14 cellular contexts compared by ENCODE assay signal in the genomic region with DNA sequence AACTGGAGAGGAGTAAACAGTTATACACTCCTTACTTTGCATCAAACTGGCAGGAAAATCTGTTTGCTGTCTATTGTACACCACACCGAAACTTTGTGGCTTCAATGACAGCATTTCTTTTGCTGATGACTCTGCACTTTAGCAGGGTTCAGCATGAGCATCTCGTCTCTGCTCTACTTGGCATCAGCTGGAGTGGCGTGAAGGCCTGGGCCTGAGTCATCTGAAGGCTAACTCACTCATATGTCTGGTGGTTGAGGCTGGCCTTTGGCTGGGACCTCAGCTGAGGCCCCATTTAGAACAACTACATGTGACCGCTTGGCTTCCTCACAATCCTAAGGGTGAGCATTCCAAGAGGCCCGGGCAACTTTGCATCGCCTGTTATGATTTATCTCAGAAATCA. TPM values are rescaled to one million over a fixed set of nuclear protein-coding genes. Genes with fewer than 3 reads are reported as not detected.
DNase-seq lines count a peak whose midpoint lies in the region; ATAC-seq lines count a peak whose summit lies in the region.
"Had no signal": no experiment of that assay in that cellular context is flagged by ENCODE, and none has a peak within 500 bp of the region (broad histone marks: within the 10 kb centered on the region; RNA-seq: fewer than 3 reads in every experiment).

No MANE protein-coding gene starts in this region.

- H3K4me3 ChIP-seq in adipocyte (ENCODE audit: low read length) = no peak overlapping the region
- no peak overlapping the region for H3K4me3 ChIP-seq in effector memory CD4-positive, alpha-beta T cell (ENCODE audit: insufficient read depth, low read depth, low read length, poor library complexity, severe bottlenecking)
- H3K4me3 ChIP-seq: colonic mucosa, HAP-1, hepatocyte, testis had no signal

- peak; percentile 30 to 78 for ATAC-seq in left cardiac atrium

- H3K36me3 ChIP-seq in adipocyte (ENCODE audit: control insufficient read depth, insufficient read depth, low read length, severe bottlenecking) = peaks cover 25% of the 10 kb centered on the region
- H3K36me3 ChIP-seq in effector memory CD4-positive, alpha-beta T cell (ENCODE audit: control insufficient read depth, insufficient read depth, low read length) = no peaks in the 10 kb centered on the region
- H3K36me3 ChIP-seq: colonic mucosa, HAP-1 had no signal

- H3K9ac ChIP-seq in adipocyte (ENCODE audit: low read length) = peak overlapping the region; percentile 68

- H3K9me3 ChIP-seq in adipocyte (ENCODE audit: control insufficient read depth, low read length) = no peaks in the 10 kb centered on the region
- H3K9me3 ChIP-seq in effector memory CD4-positive, alpha-beta T cell (ENCODE audit: control insufficient read depth, low read length) = no peaks in the 10 kb centered on the region
- H3K9me3 ChIP-seq: colonic mucosa, HAP-1, testis had no signal

- intact Hi-C loops in left cardiac atrium (cut with DNase I) = no loop called here

- peak; percentile 5 for DNase-seq in stimulated activated CD4-positive, alpha-beta T cell treated with anti-CD3 and anti-CD28 coated beads, Interleukin-15, amount 100 ng/mL, for 24 hours
- no peak for DNase-seq in stimulated activated CD4-positive, alpha-beta T cell treated with anti-CD3 and anti-CD28 coated beads, Interleukin-4, amount 100 ng/mL, for 1 hour
- DNase-seq in adipocyte (ENCODE audit: low read depth) (peak; percentile 23), left cardiac atrium (no peak), hypothalamus (lab: John Stamatoyannopoulos, UW) (no peak), HuH-7 (ENCODE audit: low spot score) (no peak)
- DNase-seq in effector CD8-positive, alpha-beta T cell (lab: John Stamatoyannopoulos, UW) = no peak
- no peak for DNase-seq in effector memory CD4-positive, alpha-beta T cell
- DNase-seq: colonic mucosa, NCI-H226, posterior cingulate gyrus, testis had no signal

- H3K27me3 ChIP-seq in adipocyte (replicated peaks; ENCODE audit: control insufficient read depth, insufficient read depth, low read length) = no peaks in the 10 kb centered on the region
- no peaks in the 10 kb centered on the region for H3K27me3 ChIP-seq in effector memory CD4-positive, alpha-beta T cell (replicated peaks; ENCODE audit: control insufficient read depth, insufficient read depth, low read length, poor library complexity, severe bottlenecking)
- H3K27me3 ChIP-seq: colonic mucosa, hepatocyte, testis had no signal

- H3K27ac ChIP-seq in effector memory CD4-positive, alpha-beta T cell (ENCODE audit: insufficient read depth, low read length, poor library complexity, severe bottlenecking) = no peak overlapping the region
- H3K27ac ChIP-seq: colonic mucosa, hepatocyte, testis had no signal

- H3K4me1 ChIP-seq in adipocyte (ENCODE audit: control insufficient read depth, insufficient read depth, low read length) = peaks cover 30% of the 10 kb centered on the region
- no peaks in the 10 kb centered on the region for H3K4me1 ChIP-seq in effector memory CD4-positive, alpha-beta T cell (ENCODE audit: control insufficient read depth, insufficient read depth, low read length, poor library complexity, severe bottlenecking)
- H3K4me1 ChIP-seq: colonic mucosa, HAP-1 had no signal

RNA-seq across cellular contexts. Expression of gene REP15, which starts 28.7 kb away (rescaled TPM):
- 1 to 10 TPM; 3.2 to 3.5 TPM for total RNA-seq in left cardiac atrium

RNA-seq across cellular contexts. Expression of gene MRPS35, which starts 43.1 kb away (rescaled TPM):
- total RNA-seq in left cardiac atrium = 10 to 100 TPM; 40.6 to 44.6 TPM

Comparison
In these comparisons a context has a peak if more than half of its experiments do, and no peak if none do; other contexts are left out.
1. DNase-seq: peak in stimulated activated CD4-positive, alpha-beta T cell treated with anti-CD3 and anti-CD28 coated beads, Interleukin-15, amount 100 ng/mL, for 24 hours (single experiment) and adipocyte (single experiment); none in stimulated activated CD4-positive, alpha-beta T cell treated with anti-CD3 and anti-CD28 coated beads, Interleukin-4, amount 100 ng/mL, for 1 hour (single experiment), left cardiac atrium (single experiment), effector CD8-positive, alpha-beta T cell (single experiment), effector memory CD4-positive, alpha-beta T cell (0 of 3), hypothalamus (0 of 51) and HuH-7 (single experiment).